ENCODE assay signal across 25 cellular contexts in genomic region chr16:87133966-87134945, GRCh38.
DNase-seq lines count a peak whose midpoint lies in the region; ATAC-seq and TF ChIP-seq lines count a peak whose summit lies in the region.
"Had no signal": no experiment of that assay in that cellular context is flagged by ENCODE, and none has a peak within 500 bp of the region (broad histone marks: within the 10 kb centered on the region; RNA-seq: fewer than 3 reads in every experiment).

No MANE protein-coding gene starts in this region.

- H2BK15ac ChIP-seq in neuronal stem cell (ENCODE audit: low read length), result no peak overlapping the region

- no peak overlapping the region for H2AFZ ChIP-seq in neuronal stem cell (ENCODE audit: low read length)
- H2AFZ ChIP-seq: PC-9 had no signal

- H3K27me3 ChIP-seq in neuronal stem cell (ENCODE audit: control insufficient read depth in 3 of 3, insufficient read depth in 3 of 3, low read depth in 1 of 3, low read length in 3 of 3), result peaks cover 0 to 7% (median 0%) of the 10 kb centered on the region in 3 experiments
- H3K27me3 ChIP-seq in upper lobe of right lung, result no peaks in the 10 kb centered on the region
- H3K27me3 ChIP-seq: BLaER1 had no signal

- H4K91ac ChIP-seq in neuronal stem cell (ENCODE audit: low read depth, low read length, poor library complexity), result no peak overlapping the region

- intact Hi-C loops in upper lobe of right lung (cut with DNase I), result no loop called here

- no peak overlapping the region for H3K4me2 ChIP-seq in neuronal stem cell (ENCODE audit: insufficient read depth, low read length, poor library complexity, severe bottlenecking)
- H3K4me2 ChIP-seq: BLaER1, PC-9 had no signal

- H4K8ac ChIP-seq in neuronal stem cell (ENCODE audit: low read depth, low read length), result no peak overlapping the region

- no peak overlapping the region for H3K9ac ChIP-seq in neuronal stem cell (ENCODE audit: low read depth, low read length, poor library complexity)
- H3K9ac ChIP-seq: BLaER1 had no signal

- H2BK5ac ChIP-seq in neuronal stem cell (ENCODE audit: low read length), result peak overlapping the region; percentile 4

- DNase-seq in NCI-H82 (lab: John Stamatoyannopoulos, UW), result peak; percentile 44
- no peak for DNase-seq in NCI-H82 treated with DMSO at 0.1 percent for 48 hours (lab: John Stamatoyannopoulos, UW; ENCODE audit: unreplicated experiment)
- DNase-seq in left kidney (ENCODE audit: low read depth, low spot score), result peak; percentile 40
- no peak for DNase-seq in neuronal stem cell (ENCODE audit: low spot score)
- peak; percentile 55 for DNase-seq in upper lobe of right lung
- DNase-seq in D341Med (ENCODE audit: low spot score), result no peak
- DNase-seq: ACHN; CD4-positive, alpha-beta T cell; COR-L47; DMS 273 treated with DMSO at 0.1 percent for 48 hours; DND-41; GOT3; NCI-H1105 treated with DMSO at 0.1 percent for 48 hours; NCI-H2029 treated with DMSO at 0.1 percent for 48 hours; NCI-H2171 treated with DMSO at 0.1 percent for 48 hours; NCI-H524 treated with DMSO at 0.1 percent for 48 hours; PC-9; RPMI8226; SHP77 had no signal

- no CpG with 5 or more reads among the region's 23 CpGs for WGBS in neuronal stem cell (ENCODE audit: extremely low coverage in 2 of 2, insufficient read length in 2 of 2, insufficient replicate concordance in 1 of 2), 2 donors

- no peak overlapping the region for H3K18ac ChIP-seq in neuronal stem cell (ENCODE audit: low read length)

- H3K4ac ChIP-seq in neuronal stem cell (ENCODE audit: low read length), result no peak overlapping the region

- H3K4me3 ChIP-seq in neuronal stem cell (ENCODE audit: low read length in 2 of 2) (no peak overlapping the region), upper lobe of right lung (no peak overlapping the region)
- H3K4me3 ChIP-seq: BLaER1, GM12878, PC-9 had no signal

- H3K27ac ChIP-seq in neuronal stem cell (replicated peaks; ENCODE audit: low read length) (no peak overlapping the region), upper lobe of right lung (no peak overlapping the region)
- H3K27ac ChIP-seq: 22Rv1, BLaER1, PC-9 had no signal

- H2BK120ac ChIP-seq in neuronal stem cell (ENCODE audit: low read depth, low read length), result no peak overlapping the region

- ATAC-seq in upper lobe of right lung (no peak), GM21717 (IDR thresholded peaks at IDR 0.05; ENCODE audit: unreplicated experiment) (no peak), GM19455 (IDR thresholded peaks at IDR 0.05; ENCODE audit: unreplicated experiment) (no peak)
- ATAC-seq: GM12878, HCT116 had no signal

- H3K23ac ChIP-seq in neuronal stem cell (ENCODE audit: low read depth, low read length, poor library complexity), result no peak overlapping the region

- H2AK5ac ChIP-seq in neuronal stem cell (ENCODE audit: low read depth, low read length), result peak overlapping the region; percentile 41

- H3K36me3 ChIP-seq in neuronal stem cell (replicated peaks in 1 of 2; ENCODE audit: control insufficient read depth in 2 of 2, insufficient read depth in 2 of 2, low read length in 2 of 2), result no peaks in the 10 kb centered on the region
- no peaks in the 10 kb centered on the region for H3K36me3 ChIP-seq in upper lobe of right lung
- H3K36me3 ChIP-seq: BLaER1 had no signal

- H3K9me3 ChIP-seq in neuronal stem cell (replicated peaks in 1 of 2; ENCODE audit: control insufficient read depth in 2 of 2, insufficient read depth in 1 of 2, low read depth in 1 of 2, low read length in 2 of 2) (peaks cover 0 to under 1% of the 10 kb centered on the region in 2 donors), upper lobe of right lung (peaks cover 4% of the 10 kb centered on the region)
- H3K9me3 ChIP-seq: BLaER1 had no signal

- no peak overlapping the region for H3K14ac ChIP-seq in neuronal stem cell (ENCODE audit: low read length)

- H3K4me1 ChIP-seq in neuronal stem cell (ENCODE audit: control insufficient read depth in 2 of 2, insufficient read depth in 1 of 2, low read depth in 1 of 2, low read length in 2 of 2), result peaks cover 6 to 16% of the 10 kb centered on the region in 2 donors
- no peaks in the 10 kb centered on the region for H3K4me1 ChIP-seq in upper lobe of right lung
- H3K4me1 ChIP-seq: BLaER1 had no signal

- no peak overlapping the region for H2BK12ac ChIP-seq in neuronal stem cell (ENCODE audit: low read length)

- TF ChIP-seq CTCF in upper lobe of right lung (IDR thresholded peaks at IDR 0.05), result no peak

- no peaks in the 10 kb centered on the region for H3K79me1 ChIP-seq in neuronal stem cell (ENCODE audit: low read depth, low read length)

Comparison
In these comparisons a context has a peak if more than half of its experiments do, and no peak if none do; other contexts are left out.
1. DNase-seq: peak in NCI-H82 (single experiment), left kidney (single experiment) and upper lobe of right lung (single experiment); none in NCI-H82 treated with DMSO at 0.1 percent for 48 hours (single experiment), neuronal stem cell (single experiment) and D341Med (single experiment).